ENCODE assay signal across 9 cellular contexts in the genomic region with DNA sequence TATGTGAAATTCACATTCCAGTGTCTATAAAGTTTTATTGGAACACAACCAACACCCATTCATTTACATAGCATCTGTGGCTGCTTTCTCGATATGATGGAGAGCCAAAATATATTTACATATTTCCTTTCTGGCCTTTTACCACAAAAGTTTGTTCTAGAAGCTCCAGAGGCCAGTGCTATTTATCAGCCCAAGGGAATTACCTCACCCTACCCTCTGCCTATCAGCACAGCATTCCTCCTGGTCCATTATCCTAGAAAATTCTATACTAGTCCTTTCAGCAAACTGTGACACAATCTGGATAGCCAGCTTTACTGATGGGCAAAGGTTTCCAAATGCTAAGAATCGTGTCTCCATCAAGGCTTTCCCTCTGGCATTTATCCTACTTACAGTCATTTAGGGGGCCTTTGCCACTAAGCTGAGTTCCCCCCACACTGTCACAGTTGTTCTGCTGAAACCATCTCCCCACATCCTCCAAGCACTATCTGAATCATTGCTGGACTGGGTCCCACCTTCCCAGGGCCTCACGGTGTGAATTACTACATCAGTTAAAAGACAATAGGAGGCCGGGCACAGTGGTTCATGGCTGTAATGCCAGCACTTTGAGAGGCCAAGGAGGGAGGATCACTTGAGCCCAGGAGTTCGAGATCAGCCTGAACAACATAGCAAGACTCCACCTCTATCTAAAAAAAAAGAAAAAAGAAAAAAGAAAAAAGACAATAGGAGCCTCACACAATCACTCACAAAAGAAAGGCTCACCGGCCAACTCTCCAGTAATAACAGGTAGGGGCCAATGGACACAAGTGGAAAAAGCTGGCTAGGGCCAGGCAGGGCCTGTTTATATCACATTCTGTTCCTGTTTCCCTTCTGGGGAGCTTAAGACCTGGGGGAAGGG. TPM values are rescaled to one million over a fixed set of nuclear protein-coding genes. Genes with fewer than 3 reads are reported as not detected.
A peak's percentile ranks its signal among the peaks of the same experiment; 100 is the strongest.
DNase-seq lines count a peak whose midpoint lies in the region; ATAC-seq and TF ChIP-seq lines count a peak whose summit lies in the region.
"Had no signal": no experiment of that assay in that cellular context is flagged by ENCODE, and none has a peak within 500 bp of the region (broad histone marks: within the 10 kb centered on the region; RNA-seq: fewer than 3 reads in every experiment).

No MANE protein-coding gene starts in this region.

- H3K27ac ChIP-seq in Karpas-422 (ENCODE audit: low read length) (no peak overlapping the region), WERI-Rb-1 (no peak overlapping the region)
- H3K27ac ChIP-seq: VCaP had no signal

- DNase-seq in GM10266 (ENCODE audit: extremely low spot score) = peak; percentile 38
- peak; percentile 43 for DNase-seq in HCEC 1CT
- DNase-seq in activated T-helper 2 cell treated with anti-CD3 and anti-CD28 coated beads, Interferon-gamma antibody, Interleukin-2, Interleukin-4, amounts not matched to agents 10 μg/mL and 5 μg/mL and 100 μg/mL, durations not matched to agents 14 hours and 24 hours and 36 hours (ENCODE audit: low spot score) = no peak
- DNase-seq in naive thymus-derived CD8-positive, alpha-beta T cell = no peak
- DNase-seq in germinal center (ENCODE audit: low spot score) = no peak
- no peak for DNase-seq in Karpas-422
- DNase-seq in WERI-Rb-1 = no peak
- DNase-seq: NCI-H2081 had no signal

- H4K20me1 ChIP-seq in Karpas-422 (ENCODE audit: insufficient read depth, low read depth, low read length) = 0 out of 2 replicates have a peak, but pooled peaks cover 1% of the 10 kb centered on the region

- H3K27me3 Mint-ChIP-seq in activated T-helper 2 cell treated with anti-CD3 and anti-CD28 coated beads, Interferon-gamma antibody, Interleukin-2, Interleukin-4, amounts not matched to agents 10 μg/mL and 5 μg/mL and 100 μg/mL, durations not matched to agents 14 hours and 24 hours and 36 hours (ENCODE audit: low read depth) = no peaks in the 10 kb centered on the region
- no peaks in the 10 kb centered on the region for H3K27me3 Mint-ChIP-seq in naive thymus-derived CD8-positive, alpha-beta T cell

- H3K4me2 ChIP-seq in Karpas-422 (ENCODE audit: low read depth, low read length, poor library complexity, severe bottlenecking) = no peak overlapping the region

- intact Hi-C loops in activated T-helper 2 cell treated with anti-CD3 and anti-CD28 coated beads, Interferon-gamma antibody, Interleukin-2, Interleukin-4, amounts not matched to agents 10 μg/mL and 5 μg/mL and 100 μg/mL, durations not matched to agents 14 hours and 24 hours and 36 hours (cut with micrococcal nuclease) = loop anchor here (1.0 kb wide), 1 partner anchor 19 kb away; no protein-coding TSS in a partner anchor

- no peak overlapping the region for H3K9ac ChIP-seq in Karpas-422 (ENCODE audit: low read length)

- H3K4me3 ChIP-seq in Karpas-422 (ENCODE audit: low read length) (no peak overlapping the region), WERI-Rb-1 (ENCODE audit: low read depth, low read length) (no peak overlapping the region)

- H3K27me3 ChIP-seq in Karpas-422 (ENCODE audit: low read length) (no peaks in the 10 kb centered on the region), WERI-Rb-1 (ENCODE audit: insufficient read depth, low read depth, severe bottlenecking) (no peaks in the 10 kb centered on the region)

- peaks cover 64% of the 10 kb centered on the region for H3K4me1 Mint-ChIP-seq in activated T-helper 2 cell treated with anti-CD3 and anti-CD28 coated beads, Interferon-gamma antibody, Interleukin-2, Interleukin-4, amounts not matched to agents 10 μg/mL and 5 μg/mL and 100 μg/mL, durations not matched to agents 14 hours and 24 hours and 36 hours (ENCODE audit: low read depth)
- H3K4me1 Mint-ChIP-seq in naive thymus-derived CD8-positive, alpha-beta T cell = peaks cover 30 to 88% (median 83%) of the 10 kb centered on the region in 4 donors

- TF ChIP-seq CTCF in GM10266 (IDR thresholded peaks at IDR 0.05; ENCODE audit: control insufficient read depth, insufficient read depth, low read depth, missing control alignments) (no peak), WERI-Rb-1 (IDR thresholded peaks at IDR 0.05; ENCODE audit: low read depth, low read length) (no peak)

- H3K36me3 Mint-ChIP-seq in activated T-helper 2 cell treated with anti-CD3 and anti-CD28 coated beads, Interferon-gamma antibody, Interleukin-2, Interleukin-4, amounts not matched to agents 10 μg/mL and 5 μg/mL and 100 μg/mL, durations not matched to agents 14 hours and 24 hours and 36 hours (ENCODE audit: low read depth) = peaks cover 48% of the 10 kb centered on the region
- peaks cover 5 to 43% (median 8%) of the 10 kb centered on the region in 3 donors for H3K36me3 Mint-ChIP-seq in naive thymus-derived CD8-positive, alpha-beta T cell

- ATAC-seq in naive thymus-derived CD8-positive, alpha-beta T cell = no peak

- no peaks in the 10 kb centered on the region for H3K9me3 ChIP-seq in Karpas-422 (ENCODE audit: low read length)
- H3K9me3 ChIP-seq in WERI-Rb-1 (ENCODE audit: severe bottlenecking) = no peaks in the 10 kb centered on the region

- H2AFZ ChIP-seq in Karpas-422 (ENCODE audit: low read length) = no peak overlapping the region

- H3K9me3 Mint-ChIP-seq in activated T-helper 2 cell treated with anti-CD3 and anti-CD28 coated beads, Interferon-gamma antibody, Interleukin-2, Interleukin-4, amounts not matched to agents 10 μg/mL and 5 μg/mL and 100 μg/mL, durations not matched to agents 14 hours and 24 hours and 36 hours = no peaks in the 10 kb centered on the region
- H3K9me3 Mint-ChIP-seq in naive thymus-derived CD8-positive, alpha-beta T cell = no peaks in the 10 kb centered on the region

- H3K4me3 Mint-ChIP-seq in activated T-helper 2 cell treated with anti-CD3 and anti-CD28 coated beads, Interferon-gamma antibody, Interleukin-2, Interleukin-4, amounts not matched to agents 10 μg/mL and 5 μg/mL and 100 μg/mL, durations not matched to agents 14 hours and 24 hours and 36 hours (ENCODE audit: low read depth) = no peak overlapping the region
- H3K4me3 Mint-ChIP-seq in naive thymus-derived CD8-positive, alpha-beta T cell = peak overlapping the region in 2 of 10 donors; percentile 2 to 36

- no peaks in the 10 kb centered on the region for H3K36me3 ChIP-seq in Karpas-422 (ENCODE audit: insufficient read depth, low read length)
- H3K36me3 ChIP-seq in WERI-Rb-1 = no peaks in the 10 kb centered on the region

- no peaks in the 10 kb centered on the region for H3K79me2 ChIP-seq in Karpas-422 (ENCODE audit: low read length)

- H3K27ac Mint-ChIP-seq in activated T-helper 2 cell treated with anti-CD3 and anti-CD28 coated beads, Interferon-gamma antibody, Interleukin-2, Interleukin-4, amounts not matched to agents 10 μg/mL and 5 μg/mL and 100 μg/mL, durations not matched to agents 14 hours and 24 hours and 36 hours = peak overlapping the region; percentile 82
- H3K27ac Mint-ChIP-seq in naive thymus-derived CD8-positive, alpha-beta T cell = peak overlapping the region in 7 of 10 donors; percentile 13 to 80 (median 53)

- peaks cover 22% of the 10 kb centered on the region for H3K4me1 ChIP-seq in Karpas-422 (ENCODE audit: low read length)

- POLR2A ChIA-PET in naive thymus-derived CD8-positive, alpha-beta T cell (lab: Charles Lee) = interaction anchor here (1.2 to 1.3 kb wide), 2 partner anchors 10 to 40 kb away, joined by 5 read pairs; no protein-coding TSS in a partner anchor

- H3K9me2 ChIP-seq in Karpas-422 (replicated peaks; ENCODE audit: insufficient read depth, low read length) = no peaks in the 10 kb centered on the region

RNA-seq across cellular contexts. Expression of a gene that starts 12.1 kb away (rescaled TPM):
- total RNA-seq in activated T-helper 2 cell treated with anti-CD3 and anti-CD28 coated beads, Interferon-gamma antibody, Interleukin-2, Interleukin-4, amounts not matched to agents 10 μg/mL and 5 μg/mL and 100 μg/mL, durations not matched to agents 14 hours and 24 hours and 36 hours = 36.5 and 40.1 TPM in 2 replicates
- 10 to 100 TPM; 47.1 to 48.2 TPM for total RNA-seq in naive thymus-derived CD8-positive, alpha-beta T cell
- polyA plus RNA-seq in naive thymus-derived CD8-positive, alpha-beta T cell = 1 to 10 TPM; 2.4 to 4.6 (median 4.5) TPM
- total RNA-seq in Karpas-422 (2014; rRNA removed; shearing (Covaris generic); ENCODE audit: low replicate concordance) = 1.8 and 3.3 TPM in 2 replicates

RNA-seq across cellular contexts. Expression of a gene that starts 30.5 kb away (rescaled TPM):
- total RNA-seq in activated T-helper 2 cell treated with anti-CD3 and anti-CD28 coated beads, Interferon-gamma antibody, Interleukin-2, Interleukin-4, amounts not matched to agents 10 μg/mL and 5 μg/mL and 100 μg/mL, durations not matched to agents 14 hours and 24 hours and 36 hours = 32.4 and 39.4 TPM in 2 replicates
- total RNA-seq in naive thymus-derived CD8-positive, alpha-beta T cell = 10 to 100 TPM; 17.9 to 22.5 TPM
- 10 to 100 TPM; 61.6 to 87.6 (median 67.6) TPM for polyA plus RNA-seq in naive thymus-derived CD8-positive, alpha-beta T cell
- 69.7 and 74.6 TPM in 2 replicates for total RNA-seq in Karpas-422 (2014; rRNA removed; shearing (Covaris generic); ENCODE audit: low replicate concordance)

Comparison
In these comparisons a context has a peak if more than half of its experiments do, and no peak if none do; other contexts are left out.
1. DNase-seq: peak in GM10266 (single experiment) and HCEC 1CT (single experiment); none in activated T-helper 2 cell treated with anti-CD3 and anti-CD28 coated beads, Interferon-gamma antibody, Interleukin-2, Interleukin-4, amounts not matched to agents 10 μg/mL and 5 μg/mL and 100 μg/mL, durations not matched to agents 14 hours and 24 hours and 36 hours (single experiment), naive thymus-derived CD8-positive, alpha-beta T cell (0 of 10), germinal center (single experiment), Karpas-422 (single experiment) and WERI-Rb-1 (single experiment).